Comparison of ENCODE assay signal across 8 cellular contexts in genomic region chr20:57512432-57512831, GRCh38. TPM values are rescaled to one million over a fixed set of nuclear protein-coding genes. Genes with fewer than 3 reads are reported as not detected.
"Had no signal": no experiment of that assay in that cellular context is flagged by ENCODE, and none has a peak within 500 bp of the region (broad histone marks: within the 10 kb centered on the region; RNA-seq: fewer than 3 reads in every experiment).

No MANE protein-coding gene starts in this region.

- ATAC-seq: K562 had no signal

- FAIRE-seq: H54, K562 had no signal

- H2AFZ ChIP-seq: GM23248 had no signal

- H3K4me3 Mint-ChIP-seq: H9 had no signal

- DNase-seq: GOT3, H9, KG1 had no signal

- H3K27ac ChIP-seq: GM23248 had no signal

- H3K9ac ChIP-seq: GM23248 had no signal

- H3K4me3 ChIP-seq: GM23248, K562 had no signal

- H3K9me3 Mint-ChIP-seq: H9 had no signal

RNA-seq across cellular contexts. Expression of gene CTCFL, which starts 12.5 kb away (rescaled TPM):
- total RNA-seq: GM23248, HT-29, IMR-90 had no signal
- polyA plus RNA-seq: GM23248, IMR-90 had no signal

RNA-seq across cellular contexts. Expression of gene PCK1, which starts 48.5 kb away (rescaled TPM):
- total RNA-seq: GM23248, H9, IMR-90 had no signal
- polyA plus RNA-seq: GM23248, IMR-90 had no signal
